8 cellular contexts compared by ENCODE assay signal in genomic region chr4:2262145-2262943, GRCh38. TPM values are rescaled to one million over a fixed set of nuclear protein-coding genes. Genes with fewer than 3 reads are reported as not detected.
DNase-seq lines count a peak whose midpoint lies in the region; ATAC-seq and TF ChIP-seq lines count a peak whose summit lies in the region.

No MANE protein-coding gene starts in this region.

- H3K27ac ChIP-seq in caudate nucleus (ENCODE audit: low read depth, low read length), result peak overlapping the region; percentile 90
- H3K27ac ChIP-seq in smooth muscle cell (ENCODE audit: low read depth), result peak overlapping the region; percentile 86

- H3K27me3 ChIP-seq in smooth muscle cell (ENCODE audit: low read depth), result no peaks in the 10 kb centered on the region

- H3K9ac ChIP-seq in smooth muscle cell (ENCODE audit: low read depth), result peak overlapping the region; percentile 86

- no peaks in the 10 kb centered on the region for H3K9me3 ChIP-seq in smooth muscle cell (replicated peaks; ENCODE audit: low read depth)

- DNase-seq in AG09309 (ENCODE audit: low read depth) (peak; percentile 98), NCI-H226 (peak; percentile 97), activated B cell treated with CpG ODN at 0.5 μM for 24 hours (peak; percentile 95), caudate nucleus (lab: John Stamatoyannopoulos, UW) (peak; percentile 79 to 100 (median 99)), immature natural killer cell (peak; percentile 99), smooth muscle cell (lab: John Stamatoyannopoulos, UW; ENCODE audit: unreplicated experiment) (peak; percentile 93)

- POLR2A ChIA-PET in activated B cell treated with CpG ODN at 0.5 μM for 24 hours (lab: Charles Lee), result interaction anchor here (0.6 to 2.7 kb wide), 21 partner anchors 11 to 550 kb away, joined by 3 to 36 read pairs (median 6); partner anchors contain the start of genes CFAP99, HAUS3, NELFA and POLN

- H3K9me3 Mint-ChIP-seq in activated B cell treated with CpG ODN at 0.5 μM for 24 hours (no peaks in the 10 kb centered on the region), immature natural killer cell (no peaks in the 10 kb centered on the region)

- H3K4me3 Mint-ChIP-seq in activated B cell treated with CpG ODN at 0.5 μM for 24 hours (peak overlapping the region; percentile 78), immature natural killer cell (peak overlapping the region; percentile 78 to 84 (median 78))

- peak; percentile 91 for ATAC-seq in GM19023 (IDR thresholded peaks at IDR 0.05; ENCODE audit: unreplicated experiment)
- ATAC-seq in HG03196 (IDR thresholded peaks at IDR 0.05; ENCODE audit: unreplicated experiment), result peak; percentile 87
- ATAC-seq in activated B cell treated with CpG ODN at 0.5 μM for 24 hours (ENCODE audit: low read depth), result peak; percentile 89

- CTCF ChIA-PET in activated B cell treated with CpG ODN at 0.5 μM for 24 hours (lab: Charles Lee), result interaction anchor here (0.9 kb wide), 1 partner anchor 206 kb away, joined by 3 read pairs; no protein-coding TSS in a partner anchor

- peak overlapping the region; percentile 98 for H3K4me2 ChIP-seq in smooth muscle cell

- H2AFZ ChIP-seq in smooth muscle cell (ENCODE audit: low read depth), result peak overlapping the region; percentile 97

- peaks cover 18% of the 10 kb centered on the region for H3K4me1 Mint-ChIP-seq in activated B cell treated with CpG ODN at 0.5 μM for 24 hours
- H3K4me1 Mint-ChIP-seq in immature natural killer cell, result peaks cover 0 to 9% of the 10 kb centered on the region in 2 donors

- H3K4me3 ChIP-seq in AG09309 (ENCODE audit: control insufficient read depth, low read depth, low read length) (peak overlapping the region; percentile 50), smooth muscle cell (peak overlapping the region; percentile 99)

- TF ChIP-seq CTCF in AG09309 (IDR thresholded peaks at IDR 0.05; ENCODE audit: control insufficient read depth, insufficient read depth, low read depth, low read length, missing control alignments), result no peak
- no peak for TF ChIP-seq CTCF in activated B cell treated with CpG ODN at 0.5 μM for 24 hours (IDR thresholded peaks at IDR 0.05)
- no peak for TF ChIP-seq CTCF in smooth muscle cell (IDR thresholded peaks at IDR 0.05; ENCODE audit: borderline replicate concordance, insufficient read depth, poor library complexity, severe bottlenecking)

- H3K36me3 ChIP-seq in smooth muscle cell (ENCODE audit: low read depth), result no peaks in the 10 kb centered on the region

- H3K27ac Mint-ChIP-seq in activated B cell treated with CpG ODN at 0.5 μM for 24 hours (peak overlapping the region; percentile 85), immature natural killer cell (peak overlapping the region; percentile 70 to 91 (median 84))

- intact Hi-C loops in activated B cell treated with CpG ODN at 0.5 μM for 24 hours (cut with micrococcal nuclease), result loop anchor here (1.0 to 5.0 kb wide), 11 partner anchors 20 to 812 kb away; partner anchors contain the start of genes FAM193A, GRK4, HAUS3 and HTT

- H3K36me3 Mint-ChIP-seq in activated B cell treated with CpG ODN at 0.5 μM for 24 hours (ENCODE audit: low read depth), result peaks cover 5% of the 10 kb centered on the region
- no peaks in the 10 kb centered on the region for H3K36me3 Mint-ChIP-seq in immature natural killer cell

- H3K27me3 Mint-ChIP-seq in activated B cell treated with CpG ODN at 0.5 μM for 24 hours (no peaks in the 10 kb centered on the region), immature natural killer cell (ENCODE audit: low read depth in 3 of 3) (peaks cover 3 to 8% (median 8%) of the 10 kb centered on the region in 3 donors)

- H4K20me1 ChIP-seq in smooth muscle cell (ENCODE audit: low read depth), result peaks cover 39% of the 10 kb centered on the region

- WGBS in smooth muscle cell (ENCODE audit: low lambda C conversion rate), result 2% methylated on average over 65 of the region's 98 CpGs

- H3F3A ChIP-seq in smooth muscle cell (ENCODE audit: low read depth), result no peaks in the 10 kb centered on the region

- peaks cover 20% of the 10 kb centered on the region for H3K4me1 ChIP-seq in smooth muscle cell (ENCODE audit: low read depth)

- peaks cover 38% of the 10 kb centered on the region for H3K79me2 ChIP-seq in smooth muscle cell (ENCODE audit: low read depth)

RNA-seq across cellular contexts. Expression of gene MXD4, which starts 0.4 kb away (rescaled TPM):
- 28.7 and 36.7 TPM in 2 replicates for total RNA-seq in activated B cell treated with CpG ODN at 0.5 μM for 24 hours
- 10 to 100 TPM; 55.0 to 56.1 (median 55.0) TPM for polyA plus RNA-seq in immature natural killer cell
- 26.8 and 28.2 TPM in 2 replicates for total RNA-seq in smooth muscle cell
- 81.8 and 87.6 TPM in 2 replicates for polyA plus RNA-seq in smooth muscle cell

RNA-seq across cellular contexts. Expression of gene HAUS3, which starts 20.4 kb away (rescaled TPM):
- 17.9 and 19.0 TPM in 2 replicates for total RNA-seq in activated B cell treated with CpG ODN at 0.5 μM for 24 hours
- 10 to 100 TPM; 12.8 to 21.7 (median 16.5) TPM for polyA plus RNA-seq in immature natural killer cell
- total RNA-seq in smooth muscle cell, result 15.1 and 16.2 TPM in 2 replicates
- 8.7 and 13.4 TPM in 2 replicates for polyA plus RNA-seq in smooth muscle cell

RNA-seq across cellular contexts. Expression of gene POLN, which starts 20.4 kb away (rescaled TPM):
- total RNA-seq in activated B cell treated with CpG ODN at 0.5 μM for 24 hours (1.4 and 1.7 TPM in 2 replicates), smooth muscle cell (0.63 and 3.0 TPM in 2 replicates)
- polyA plus RNA-seq in immature natural killer cell (1 to 10 TPM in 1 of 3 donors, under 1 TPM in 1, not detected in 1; 0.41 to 1.6 TPM), smooth muscle cell (0.35 and 2.0 TPM in 2 replicates)

Comparison
In these comparisons a context has a peak if more than half of its experiments do, and no peak if none do; other contexts are left out.
1. Peak in every context shown above with its lines: DNase-seq, ATAC-seq, H3K4me3 ChIP-seq and H3K27ac ChIP-seq.